9 cellular contexts compared by ENCODE assay signal in the genomic region with DNA sequence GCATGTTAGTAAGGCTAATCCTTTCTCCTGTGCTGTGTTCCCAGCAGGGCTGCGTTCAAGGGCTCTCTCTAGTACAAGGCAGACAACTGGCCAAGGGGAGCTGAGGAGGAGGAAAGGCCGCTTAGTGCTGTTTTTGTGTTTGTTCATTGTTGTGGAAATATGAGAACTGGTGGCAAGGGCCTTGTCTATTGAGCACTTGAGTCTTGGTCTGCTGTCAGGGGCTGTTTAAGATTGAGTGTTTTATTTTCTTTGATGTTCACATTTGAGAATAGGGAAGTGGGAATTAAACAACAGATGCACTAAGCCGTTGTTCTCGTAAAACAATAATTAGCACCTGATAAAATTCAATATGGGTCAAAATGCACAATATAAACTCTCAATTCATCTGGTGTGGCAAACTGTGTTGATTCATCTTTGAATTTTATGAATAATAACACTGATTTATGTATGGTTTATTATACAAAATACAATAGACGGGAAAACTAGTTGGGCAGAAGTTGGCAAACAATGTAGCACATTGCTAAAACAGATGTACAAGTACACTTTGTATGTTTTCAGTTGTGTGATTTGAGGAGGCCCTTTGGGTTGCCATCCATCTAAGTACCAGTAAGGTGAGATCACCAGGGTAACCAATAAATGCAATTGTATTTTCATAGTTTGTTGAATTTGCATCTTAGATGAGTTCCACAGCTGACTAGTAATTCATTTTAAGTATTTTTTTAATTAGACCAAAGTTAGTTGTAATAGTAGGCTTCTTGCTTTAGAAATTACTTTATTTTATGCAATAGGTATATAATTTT.
DNase-seq lines count a peak whose midpoint lies in the region; ATAC-seq, FAIRE-seq and TF ChIP-seq lines count a peak whose summit lies in the region.
"Had no signal": no experiment of that assay in that cellular context is flagged by ENCODE, and none has a peak within 500 bp of the region (broad histone marks: within the 10 kb centered on the region; RNA-seq: fewer than 3 reads in every experiment).

No MANE protein-coding gene starts in this region.

- POLR2A ChIA-PET in naive thymus-derived CD4-positive, alpha-beta T cell (lab: Charles Lee), result no interaction called here

- peaks cover 0 to 5% (median 0%) of the 10 kb centered on the region in 11 donors for H3K9me3 Mint-ChIP-seq in naive thymus-derived CD4-positive, alpha-beta T cell

- TF ChIP-seq CTCF in colonic mucosa (IDR thresholded peaks at IDR 0.05) (no peak), pancreas (IDR thresholded peaks at IDR 0.05) (no peak)

- intact Hi-C loops in naive thymus-derived CD4-positive, alpha-beta T cell (cut with micrococcal nuclease), result no loop called here
- intact Hi-C loops in colonic mucosa (cut with DNase I), result no loop called here
- intact Hi-C loops in pancreas (cut with DNase I), result no loop called here

- no peak overlapping the region for H3K4me3 ChIP-seq in naive thymus-derived CD4-positive, alpha-beta T cell (ENCODE audit: low read length)
- H3K4me3 ChIP-seq in colonic mucosa, result no peak overlapping the region
- no peak overlapping the region for H3K4me3 ChIP-seq in pancreas

- peaks cover 0 to 8% (median 3%) of the 10 kb centered on the region in 7 donors for H3K4me1 Mint-ChIP-seq in naive thymus-derived CD4-positive, alpha-beta T cell

- WGBS in pancreas, 2 donors, result 92 to 94% methylated on average over 5 of the region's 5 CpGs

- H3K27me3 Mint-ChIP-seq in naive thymus-derived CD4-positive, alpha-beta T cell, result no peaks in the 10 kb centered on the region

- no peaks in the 10 kb centered on the region for H3K27me3 ChIP-seq in naive thymus-derived CD4-positive, alpha-beta T cell (ENCODE audit: control insufficient read depth in 2 of 2, insufficient read depth in 2 of 2, low read length in 2 of 2)
- no peaks in the 10 kb centered on the region for H3K27me3 ChIP-seq in colonic mucosa
- H3K27me3 ChIP-seq in pancreas, result no peaks in the 10 kb centered on the region

- CTCF ChIA-PET in naive thymus-derived CD4-positive, alpha-beta T cell (lab: Charles Lee), result no interaction called here

- no peak overlapping the region for H3K9ac ChIP-seq in colonic mucosa (ENCODE audit: low read depth in 2 of 2, low read length in 2 of 2)

- peak overlapping the region in 2 of 9 donors; percentile 62 to 73 for H3K27ac Mint-ChIP-seq in naive thymus-derived CD4-positive, alpha-beta T cell

- no peaks in the 10 kb centered on the region for H3K4me1 ChIP-seq in naive thymus-derived CD4-positive, alpha-beta T cell (ENCODE audit: control insufficient read depth in 2 of 2, insufficient read depth in 2 of 2, low read length in 2 of 2)
- H3K4me1 ChIP-seq in colonic mucosa, result peaks cover 4% of the 10 kb centered on the region
- peaks cover 19 to 34% (median 33%) of the 10 kb centered on the region in 3 donors for H3K4me1 ChIP-seq in pancreas

- H3K4me3 Mint-ChIP-seq in naive thymus-derived CD4-positive, alpha-beta T cell, result no peak overlapping the region

- no peak for FAIRE-seq in pancreas (lab: Jason Lieb, UNC)

- H3K36me3 Mint-ChIP-seq in naive thymus-derived CD4-positive, alpha-beta T cell, result peaks cover 5 to 24% (median 9%) of the 10 kb centered on the region in 5 donors

- ATAC-seq in GM18868 (IDR thresholded peaks at IDR 0.05; ENCODE audit: unreplicated experiment), result peak; percentile 37
- peak; percentile 35 for ATAC-seq in HG02885 (IDR thresholded peaks at IDR 0.05; ENCODE audit: poor library complexity, unreplicated experiment)
- peak; percentile 10 for ATAC-seq in naive thymus-derived CD4-positive, alpha-beta T cell
- no peak for ATAC-seq in GM19463 (IDR thresholded peaks at IDR 0.05; ENCODE audit: unreplicated experiment)
- no peak for ATAC-seq in pancreas

- no peaks in the 10 kb centered on the region for H3K9me3 ChIP-seq in naive thymus-derived CD4-positive, alpha-beta T cell (ENCODE audit: control insufficient read depth in 2 of 3, low read length in 3 of 3)
- H3K9me3 ChIP-seq in colonic mucosa (no peaks in the 10 kb centered on the region), pancreas (no peaks in the 10 kb centered on the region)

- DNase-seq in NCI-H446 (lab: John Stamatoyannopoulos, UW), result peak; percentile 33 to 73
- no peak for DNase-seq in naive thymus-derived CD4-positive, alpha-beta T cell
- no peak for DNase-seq in activated naive CD4-positive, alpha-beta T cell treated with Interleukin-2 at 50 U/mL for 16 hours
- DNase-seq in colonic mucosa, result no peak
- DNase-seq in pancreas, result no peak
- DNase-seq: stimulated activated CD4-positive, alpha-beta T cell treated with anti-CD3 and anti-CD28 coated beads, Interleukin-1b, Interleukin-23, amount 100 ng/mL, for 48 hours had no signal

- no peaks in the 10 kb centered on the region for H3K36me3 ChIP-seq in naive thymus-derived CD4-positive, alpha-beta T cell (ENCODE audit: control insufficient read depth in 2 of 3, insufficient read depth in 3 of 3, low read length in 3 of 3)
- H3K36me3 ChIP-seq in colonic mucosa, result no peaks in the 10 kb centered on the region
- H3K36me3 ChIP-seq in pancreas, result no peaks in the 10 kb centered on the region

- no peak overlapping the region for H3K27ac ChIP-seq in naive thymus-derived CD4-positive, alpha-beta T cell (ENCODE audit: low read depth, low read length)
- H3K27ac ChIP-seq in colonic mucosa (no peak overlapping the region), pancreas (no peak overlapping the region)

Comparison
In these comparisons a context has a peak if more than half of its experiments do, and no peak if none do; other contexts are left out.
1. ATAC-seq: peak in GM18868 (single experiment), HG02885 (single experiment) and naive thymus-derived CD4-positive, alpha-beta T cell (single experiment); none in GM19463 (single experiment) and pancreas (0 of 4).
2. DNase-seq: peak in NCI-H446 (2 of 2); none in naive thymus-derived CD4-positive, alpha-beta T cell (0 of 9), activated naive CD4-positive, alpha-beta T cell treated with Interleukin-2 at 50 U/mL for 16 hours (single experiment), colonic mucosa (single experiment) and pancreas (0 of 6).